15 cellular contexts compared by ENCODE assay signal in the genomic region with DNA sequence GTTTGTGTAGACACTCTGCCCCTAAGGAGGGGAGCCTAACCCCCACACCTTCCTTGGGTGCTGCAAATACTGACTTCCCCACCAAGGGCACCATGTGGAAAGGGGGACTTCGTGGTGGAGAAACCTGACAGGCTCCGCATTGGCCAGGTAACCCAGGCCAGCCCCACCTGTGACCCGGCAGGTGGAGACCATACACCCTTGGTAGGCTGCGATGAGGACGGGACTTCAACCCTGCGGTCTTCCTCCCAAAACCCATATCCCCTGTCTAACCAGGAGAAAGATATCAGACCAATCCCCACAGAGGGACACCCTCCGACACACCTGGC. TPM values are rescaled to one million over a fixed set of nuclear protein-coding genes. Genes with fewer than 3 reads are reported as not detected.
A peak's percentile ranks its signal among the peaks of the same experiment; 100 is the strongest.
DNase-seq lines count a peak whose midpoint lies in the region; ATAC-seq and TF ChIP-seq lines count a peak whose summit lies in the region.
"Had no signal": no experiment of that assay in that cellular context is flagged by ENCODE, and none has a peak within 500 bp of the region (broad histone marks: within the 10 kb centered on the region; RNA-seq: fewer than 3 reads in every experiment).

No MANE protein-coding gene starts in this region.

- no peak overlapping the region for H3K14ac ChIP-seq in mesenchymal stem cell (ENCODE audit: low read length in 2 of 2)

- TF ChIP-seq CTCF in HEK293 (tag by site-specific recombination; IDR thresholded peaks at IDR 0.05) = no peak
- no peak for TF ChIP-seq CTCF in VCaP (conservative IDR thresholded peaks at IDR 0.05)
- TF ChIP-seq CTCF in suprapubic skin (IDR thresholded peaks at IDR 0.05) = no peak
- TF ChIP-seq CTCF in CD8-positive, alpha-beta T cell (IDR thresholded peaks at IDR 0.05) = no peak

- H3K9me3 ChIP-seq in HEK293 (ENCODE audit: control insufficient read depth, insufficient read depth, low read depth, low read length) = no peaks in the 10 kb centered on the region
- no peaks in the 10 kb centered on the region for H3K9me3 ChIP-seq in mesenchymal stem cell (ENCODE audit: control insufficient read depth, low read length)
- no peaks in the 10 kb centered on the region for H3K9me3 ChIP-seq in suprapubic skin
- H3K9me3 ChIP-seq in CD8-positive, alpha-beta T cell (ENCODE audit: low read length) = no peaks in the 10 kb centered on the region

- H3K4me3 Mint-ChIP-seq in CD8-positive, alpha-beta T cell = no peak overlapping the region
- H3K4me3 Mint-ChIP-seq: activated naive CD8-positive, alpha-beta T cell treated with anti-CD3 and anti-CD28 coated beads, Interleukin-2, amount 50 U/mL, for 24 hours; activated T-cell treated with anti-CD3 and anti-CD28 coated beads, Interleukin-2, amount 50 U/mL, for 24 hours had no signal

- H3K23ac ChIP-seq in mesenchymal stem cell (ENCODE audit: low read length in 2 of 2) = no peak overlapping the region

- no peak overlapping the region for H3K4me3 ChIP-seq in HEK293 (ENCODE audit: low read depth, low read length)
- H3K4me3 ChIP-seq in mesenchymal stem cell (ENCODE audit: insufficient read depth in 1 of 2, low read depth in 1 of 2, low read length in 2 of 2) = no peak overlapping the region
- H3K4me3 ChIP-seq in suprapubic skin = no peak overlapping the region
- H3K4me3 ChIP-seq in CD8-positive, alpha-beta T cell (ENCODE audit: low read depth, low read length) = no peak overlapping the region

- H3K27me3 ChIP-seq in mesenchymal stem cell (ENCODE audit: control insufficient read depth in 1 of 2, insufficient read depth in 1 of 2, low read length in 2 of 2) (no peaks in the 10 kb centered on the region), suprapubic skin (no peaks in the 10 kb centered on the region)
- H3K27me3 ChIP-seq in CD8-positive, alpha-beta T cell (ENCODE audit: insufficient read depth, low read length) = no peaks in the 10 kb centered on the region

- H3K4ac ChIP-seq in mesenchymal stem cell (ENCODE audit: low read depth in 1 of 2, low read length in 2 of 2) = peak overlapping the region in 1 of 2 experiments; percentile 9

- POLR2A ChIA-PET in HEK293 (lab: Yijun Ruan, JAX) = interaction anchor here (1.2 to 1.8 kb wide), 2 partner anchors 15 to 50 kb away, joined by 3 to 6 read pairs; partner anchors contain the start of gene CSNK1D
- POLR2A ChIA-PET in CD8-positive, alpha-beta T cell (lab: Charles Lee) = no interaction called here

- no peak for TF ChIP-seq EP300 in suprapubic skin (IDR thresholded peaks at IDR 0.05)

- intact Hi-C loops in CD8-positive, alpha-beta T cell (cut with DNase I, micrococcal nuclease) = no loop called here

- H2AK5ac ChIP-seq in mesenchymal stem cell (ENCODE audit: low read length, severe bottlenecking) = peak overlapping the region; percentile 26

- 97% methylated on average over 7 of the region's 7 CpGs for WGBS in mesenchymal stem cell
- 90% methylated on average over 6 of the region's 7 CpGs for WGBS in suprapubic skin

- H4K91ac ChIP-seq in mesenchymal stem cell (ENCODE audit: low read length) = peak overlapping the region; percentile 9

- H3K4me2 ChIP-seq in mesenchymal stem cell (ENCODE audit: low read length, poor library complexity, severe bottlenecking) = no peak overlapping the region

- H3K79me1 ChIP-seq in mesenchymal stem cell (replicated peaks; ENCODE audit: low read length, poor library complexity, severe bottlenecking) = peaks cover 6% of the 10 kb centered on the region

- no peaks in the 10 kb centered on the region for H3K9me3 Mint-ChIP-seq in CD8-positive, alpha-beta T cell
- H3K9me3 Mint-ChIP-seq: activated naive CD8-positive, alpha-beta T cell treated with anti-CD3 and anti-CD28 coated beads, Interleukin-2, amount 50 U/mL, for 24 hours; activated T-cell treated with anti-CD3 and anti-CD28 coated beads, Interleukin-2, amount 50 U/mL, for 24 hours had no signal

- no peak for TF ChIP-seq POLR2A in suprapubic skin (IDR thresholded peaks at IDR 0.05)

- H3K27me3 Mint-ChIP-seq in CD8-positive, alpha-beta T cell (ENCODE audit: low read depth) = no peaks in the 10 kb centered on the region
- H3K27me3 Mint-ChIP-seq: activated naive CD8-positive, alpha-beta T cell treated with anti-CD3 and anti-CD28 coated beads, Interleukin-2, amount 50 U/mL, for 24 hours; activated T-cell treated with anti-CD3 and anti-CD28 coated beads, Interleukin-2, amount 50 U/mL, for 24 hours had no signal

- no peak for ATAC-seq in CD8-positive, alpha-beta T cell
- no peak for ATAC-seq in GM21526 (IDR thresholded peaks at IDR 0.05; ENCODE audit: low FRiP score, unreplicated experiment)
- ATAC-seq: activated naive CD8-positive, alpha-beta T cell treated with anti-CD3 and anti-CD28 coated beads, Interleukin-2, amount 50 U/mL, for 24 hours had no signal

- H3K27ac ChIP-seq in HEK293 (ENCODE audit: extremely low read depth, low read depth, low read length) (peak overlapping the region; percentile 93), VCaP (peak overlapping the region; percentile 84), mesenchymal stem cell (ENCODE audit: low read length, poor library complexity, severe bottlenecking) (no peak overlapping the region), suprapubic skin (peak overlapping the region; percentile 38)
- no peak overlapping the region for H3K27ac ChIP-seq in CD8-positive, alpha-beta T cell (ENCODE audit: low read depth, low read length)

- peak overlapping the region; percentile 12 for H2BK15ac ChIP-seq in mesenchymal stem cell (ENCODE audit: low read depth, poor library complexity, severe bottlenecking)

- H2BK12ac ChIP-seq in mesenchymal stem cell (ENCODE audit: low read length in 2 of 2) = peak overlapping the region in 1 of 2 experiments; percentile 3

- peaks cover 12% of the 10 kb centered on the region for H3K4me1 Mint-ChIP-seq in CD8-positive, alpha-beta T cell (ENCODE audit: low read depth)

- H3K9ac ChIP-seq in mesenchymal stem cell (ENCODE audit: low read length) = no peak overlapping the region

- H3K4me1 ChIP-seq in HEK293 (ENCODE audit: control insufficient read depth, insufficient read depth, low read length) = peaks cover 10% of the 10 kb centered on the region
- H3K4me1 ChIP-seq in mesenchymal stem cell (ENCODE audit: control insufficient read depth, insufficient read depth, low read depth, low read length) = peaks cover 20% of the 10 kb centered on the region
- peaks cover 16% of the 10 kb centered on the region for H3K4me1 ChIP-seq in suprapubic skin
- H3K4me1 ChIP-seq in CD8-positive, alpha-beta T cell (ENCODE audit: insufficient read depth, low read length) = peaks cover 8% of the 10 kb centered on the region

- CTCF ChIA-PET in HEK293 (lab: Yijun Ruan, JAX) = interaction anchor here (0.7 to 1.4 kb wide), 2 partner anchors 53 to 1482 kb away, joined by 3 read pairs; no protein-coding TSS in a partner anchor
- CTCF ChIA-PET in CD8-positive, alpha-beta T cell (lab: Charles Lee) = no interaction called here

- no peaks in the 10 kb centered on the region for H3K36me3 Mint-ChIP-seq in CD8-positive, alpha-beta T cell

- DNase-seq in mesenchymal stem cell (no peak), suprapubic skin (ENCODE audit: low spot score in 2 of 2) (no peak), ureter (ENCODE audit: low spot score) (no peak), GDM1 (lab: John Stamatoyannopoulos, UW) (no peak)
- DNase-seq in CD8-positive, alpha-beta T cell = no peak
- DNase-seq: activated CD4-positive, alpha-beta T cell treated with anti-CD3 and anti-CD28 coated beads for 1 hour; activated naive CD8-positive, alpha-beta T cell treated with anti-CD3 and anti-CD28 coated beads, Interleukin-2, amount 50 U/mL, for 24 hours; activated T-cell treated with anti-CD3 and anti-CD28 coated beads, Interleukin-2, amount 50 U/mL, for 24 hours; hippocampal formation; NCI-H1105; NCI-H446; T-helper 1 cell had no signal

- H3K18ac ChIP-seq in mesenchymal stem cell (ENCODE audit: low read depth in 1 of 2, low read length in 2 of 2) = peak overlapping the region; percentile 11 to 22

- H3K36me3 ChIP-seq in HEK293 (ENCODE audit: control insufficient read depth in 2 of 2, insufficient read depth in 1 of 2, low read length in 2 of 2) (no peaks in the 10 kb centered on the region), mesenchymal stem cell (ENCODE audit: control insufficient read depth in 1 of 2, insufficient read depth in 2 of 2, low read depth in 1 of 2, low read length in 2 of 2) (no peaks in the 10 kb centered on the region), suprapubic skin (no peaks in the 10 kb centered on the region)
- no peaks in the 10 kb centered on the region for H3K36me3 ChIP-seq in CD8-positive, alpha-beta T cell (ENCODE audit: insufficient read depth, low read length)

- H2BK120ac ChIP-seq in mesenchymal stem cell (ENCODE audit: low read depth, low read length) = peak overlapping the region; percentile 21

- H4K8ac ChIP-seq in mesenchymal stem cell (ENCODE audit: low read length) = no peak overlapping the region

- no peak overlapping the region for H3K27ac Mint-ChIP-seq in CD8-positive, alpha-beta T cell
- H3K27ac Mint-ChIP-seq: activated naive CD8-positive, alpha-beta T cell treated with anti-CD3 and anti-CD28 coated beads, Interleukin-2, amount 50 U/mL, for 24 hours had no signal

- no peak overlapping the region for H2AFZ ChIP-seq in mesenchymal stem cell (ENCODE audit: low read depth, low read length)

- no peak overlapping the region for H2BK5ac ChIP-seq in mesenchymal stem cell (ENCODE audit: low read depth, low read length, poor library complexity, severe bottlenecking)

TF ChIP-seq in HEK293, 187 proteins besides CTCF, POLR2A, EP300 and RAD21 (continues in another document):
- TF ChIP-seq ZNF341 (tag by site-specific recombination; IDR thresholded peaks at IDR 0.05; ENCODE audit: low read depth) = no peak
- no peak for TF ChIP-seq ZNF391 (tag by site-specific recombination; IDR thresholded peaks at IDR 0.05; ENCODE audit: borderline replicate concordance, low read depth)
- TF ChIP-seq ZNF76 (tag by site-specific recombination; IDR thresholded peaks at IDR 0.05; ENCODE audit: borderline replicate concordance, low read depth) = no peak
- TF ChIP-seq ZNF433 (tag by site-specific recombination; IDR thresholded peaks at IDR 0.05; ENCODE audit: low read depth) = no peak

RNA-seq across cellular contexts. Expression of gene CSNK1D, which starts 15.1 kb away (rescaled TPM):
- polyA plus RNA-seq in mesenchymal stem cell (2013, experiment 1 of 2) = 100 TPM
- polyA plus RNA-seq in mesenchymal stem cell (2013, experiment 2 of 2) = 98.8 TPM
- total RNA-seq in suprapubic skin (100 to 1,000 TPM in 1 of 4 donors, 10 to 100 TPM in 3; 52.3 to 142 (median 58.8) TPM), ureter (170 TPM)
- total RNA-seq in CD8-positive, alpha-beta T cell = 100 to 1,000 TPM; 369 to 393 TPM

RNA-seq across cellular contexts. Expression of gene CD7, which starts 28.8 kb away (rescaled TPM):
- 0.03 TPM for polyA plus RNA-seq in mesenchymal stem cell (2013, experiment 1 of 2)
- 0.12 TPM for polyA plus RNA-seq in mesenchymal stem cell (2013, experiment 2 of 2)
- total RNA-seq in suprapubic skin (1 to 10 TPM in 3 of 4 donors, under 1 TPM in 1; 0.29 to 4.4 (median 1.6) TPM), ureter (3.4 TPM)
- total RNA-seq in CD8-positive, alpha-beta T cell = 100 to 1,000 TPM; 369 to 385 TPM

RNA-seq across cellular contexts. Expression of gene SECTM1, which starts 45.0 kb away (rescaled TPM):
- 3.1 TPM for polyA plus RNA-seq in mesenchymal stem cell (2013, experiment 1 of 2)
- 3.2 TPM for polyA plus RNA-seq in mesenchymal stem cell (2013, experiment 2 of 2)
- total RNA-seq in suprapubic skin (10 to 100 TPM in 3 of 4 donors, 1 to 10 TPM in 1; 9.5 to 37.8 (median 16.6) TPM), ureter (12.6 TPM)
- total RNA-seq in CD8-positive, alpha-beta T cell = under 1 TPM; 0.44 to 0.60 TPM

RNA-seq across cellular contexts. Expression of gene SLC16A3, which starts 59.7 kb away (rescaled TPM):
- polyA plus RNA-seq in mesenchymal stem cell (2013, experiment 1 of 2) = 217 TPM
- polyA plus RNA-seq in mesenchymal stem cell (2013, experiment 2 of 2) = 200 TPM
- total RNA-seq in suprapubic skin (1 to 10 TPM; 3.6 to 7.6 (median 4.5) TPM), ureter (44.2 TPM)
- total RNA-seq in CD8-positive, alpha-beta T cell = 100 to 1,000 TPM in 1 of 2 experiments, 10 to 100 TPM in 1; 94.0 to 103 TPM

Comparison
In these comparisons a context has a peak if more than half of its experiments do, and no peak if none do; other contexts are left out.
1. H3K27ac ChIP-seq: peak in HEK293 (single experiment), VCaP (single experiment) and suprapubic skin (single experiment); none in mesenchymal stem cell (single experiment) and CD8-positive, alpha-beta T cell (single experiment).
2. RNA of gene CD7, which starts 28.8 kb away (total RNA-seq): 369 to 385 TPM in CD8-positive, alpha-beta T cell; 3.4 TPM in ureter (single experiment) and 0.29 to 4.4 TPM in suprapubic skin; every median in the first group is over 10 times any median in the second.